Comparison of ENCODE assay signal across 12 cellular contexts in the genomic region with DNA sequence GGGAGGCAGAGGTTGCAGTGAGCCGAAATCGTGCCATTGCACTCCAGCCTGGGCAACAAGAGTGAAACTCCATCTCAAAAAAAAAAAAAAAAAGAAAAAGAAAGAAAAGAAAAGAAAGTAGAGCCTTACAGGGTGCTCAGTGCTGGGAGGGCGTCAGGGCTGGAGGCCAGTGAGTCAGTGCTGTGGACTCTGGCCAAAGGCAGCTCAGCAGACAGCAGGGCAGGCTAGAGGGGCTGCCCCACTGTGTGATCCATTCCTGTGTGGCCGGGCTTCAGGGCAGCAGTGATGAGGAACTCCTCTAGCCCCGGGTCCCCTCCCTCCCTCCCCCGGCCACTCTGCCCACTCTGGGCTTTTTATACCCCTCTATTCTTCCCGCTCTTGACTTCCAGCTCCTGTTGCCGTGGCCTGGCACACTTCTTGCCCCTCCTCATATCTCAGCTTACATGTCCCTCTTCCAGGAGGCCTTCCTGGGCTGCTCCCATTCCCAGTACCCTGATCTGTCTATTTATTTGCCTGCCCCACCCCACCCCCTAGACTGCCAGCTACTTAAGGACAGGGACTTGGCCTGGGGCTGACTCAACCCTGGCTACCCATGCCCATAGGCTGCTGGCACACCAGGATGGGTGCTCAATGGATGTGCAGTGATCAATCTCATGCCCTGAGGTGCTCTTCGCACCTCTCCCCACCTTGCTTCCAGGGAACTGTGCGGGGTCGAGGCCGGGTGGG. TPM values are rescaled to one million over a fixed set of nuclear protein-coding genes. Genes with fewer than 3 reads are reported as not detected.
DNase-seq lines count a peak whose midpoint lies in the region; ATAC-seq, FAIRE-seq and TF ChIP-seq lines count a peak whose summit lies in the region.
"Had no signal": no experiment of that assay in that cellular context is flagged by ENCODE, and none has a peak within 500 bp of the region (broad histone marks: within the 10 kb centered on the region; RNA-seq: fewer than 3 reads in every experiment).

No MANE protein-coding gene starts in this region.

- H2AFZ ChIP-seq in mammary epithelial cell (ENCODE audit: low read depth, low read length), result no peak overlapping the region
- no peak overlapping the region for H2AFZ ChIP-seq in HepG2 (ENCODE audit: low read length)

- H4K20me1 ChIP-seq in mammary epithelial cell (ENCODE audit: insufficient read depth, low read length) (no peaks in the 10 kb centered on the region), HepG2 (ENCODE audit: insufficient read depth, low read length) (no peaks in the 10 kb centered on the region)

- H3K27ac ChIP-seq in right atrium auricular region, result peak overlapping the region in 1 of 2 donors; percentile 29
- no peak overlapping the region for H3K27ac ChIP-seq in left ventricle myocardium inferior (replicated peaks)
- H3K27ac ChIP-seq in mammary epithelial cell (ENCODE audit: insufficient read depth, low read depth, low read length), result peak overlapping the region; percentile 56
- H3K27ac ChIP-seq in HepG2 (ENCODE audit: extremely low read length, insufficient read depth, low read length), result no peak overlapping the region
- peak overlapping the region; percentile 73 for H3K27ac ChIP-seq in vagina

- in situ Hi-C loops in mammary epithelial cell (cut with MboI; ENCODE audit: low sequenced_read_pairs in 2 of 2) (no loop called here), HepG2 (cut with HindIII; ENCODE audit: extremely low pct_ligation_motif_present, low pct_unique_long_range_greater_than_20kb) (no loop called here)

- peak; percentile 80 for ATAC-seq in HepG2
- ATAC-seq in HG03439 (IDR thresholded peaks at IDR 0.05; ENCODE audit: unreplicated experiment), result no peak
- no peak for ATAC-seq in activated CD4-positive, CD25-positive, alpha-beta regulatory T cell treated with anti-CD3 and anti-CD28 coated beads, Interleukin-2, amount 50 U/mL, for 24 hours
- ATAC-seq: activated CD8-positive, alpha-beta memory T cell treated with anti-CD3 and anti-CD28 coated beads, Interleukin-2, amount 10 ng/mL, durations not matched to agents 7 days and 5 days; naive thymus-derived CD8-positive, alpha-beta T cell had no signal

- POLR2A ChIA-PET in HepG2 (lab: Yijun Ruan, JAX), result no interaction called here

- no peaks in the 10 kb centered on the region for H3K79me2 ChIP-seq in mammary epithelial cell (ENCODE audit: insufficient read depth, low read length)
- no peaks in the 10 kb centered on the region for H3K79me2 ChIP-seq in HepG2 (ENCODE audit: insufficient read depth, low read length)

- BruUV-seq in mammary epithelial cell (replicated peaks; lab: Mats Ljungman, UMichigan), result no TSS peak
- BruUV-seq in HepG2 (replicated peaks; lab: Mats Ljungman, UMichigan), result no TSS peak

- TF ChIP-seq POLR2A in HepG2 (IDR thresholded peaks at IDR 0.05; ENCODE audit: insufficient read depth in 1 of 2, low read depth in 2 of 2, low read length in 2 of 2) (no peak), vagina (IDR thresholded peaks at IDR 0.05) (no peak)

- peak overlapping the region; percentile 44 for H3K4me2 ChIP-seq in mammary epithelial cell (ENCODE audit: insufficient read depth, low read depth, low read length)
- no peak overlapping the region for H3K4me2 ChIP-seq in HepG2 (ENCODE audit: low read depth, low read length)

- H3K4me3 ChIP-seq in right atrium auricular region (no peak overlapping the region), left ventricle myocardium inferior (no peak overlapping the region), mammary epithelial cell (replicated peaks in 1 of 3; ENCODE audit: insufficient read depth in 1 of 3, low read depth in 2 of 3, low read length in 3 of 3) (no peak overlapping the region), HepG2 (replicated peaks in 1 of 3; ENCODE audit: insufficient read depth in 1 of 3, low read depth in 2 of 3, low read length in 3 of 3) (no peak overlapping the region), vagina (no peak overlapping the region)

- H3K9me3 ChIP-seq in right atrium auricular region (no peaks in the 10 kb centered on the region), left ventricle myocardium inferior (replicated peaks) (no peaks in the 10 kb centered on the region), mammary epithelial cell (replicated peaks; ENCODE audit: insufficient read depth, low read length) (no peaks in the 10 kb centered on the region), HepG2 (ENCODE audit: low read length) (no peaks in the 10 kb centered on the region), vagina (no peaks in the 10 kb centered on the region)

- TF ChIP-seq EP300 in HepG2 (IDR thresholded peaks at IDR 0.05; ENCODE audit: low read depth in 2 of 2, low read length in 2 of 2), result no peak
- TF ChIP-seq EP300 in HepG2 (CRISPR knock-in tag; IDR thresholded peaks at IDR 0.05; ENCODE audit: borderline replicate concordance), result no peak

- TF ChIP-seq RAD21 in HepG2 (CRISPR knock-in tag; IDR thresholded peaks at IDR 0.05), result no peak

- DNase-seq in right atrium auricular region (ENCODE audit: low spot score) (peak; percentile 66), left ventricle myocardium inferior (no peak), mammary epithelial cell (peak; percentile 79), HepG2 (ENCODE audit: low spot score) (no peak), vagina (ENCODE audit: extremely low spot score in 2 of 2) (no peak), T-helper 1 cell (no peak)
- DNase-seq: activated CD8-positive, alpha-beta memory T cell treated with anti-CD3 and anti-CD28 coated beads, Interleukin-2, amount 10 ng/mL, durations not matched to agents 7 days and 5 days; AML-193; naive thymus-derived CD8-positive, alpha-beta T cell had no signal

- dilution Hi-C loops in mammary epithelial cell (cut with HindIII; ENCODE audit: low sequenced_read_pairs), result no loop called here

- intact Hi-C loops in left ventricle myocardium inferior (cut with micrococcal nuclease), result no loop called here
- intact Hi-C loops in mammary epithelial cell (cut with micrococcal nuclease), result no loop called here
- intact Hi-C loops in HepG2 (cut with micrococcal nuclease; ENCODE audit: unreplicated experiment), result no loop called here
- intact Hi-C loops in vagina (cut with DNase I), result no loop called here

- H3K4me1 ChIP-seq in right atrium auricular region (peaks cover 0 to 9% of the 10 kb centered on the region in 2 donors), left ventricle myocardium inferior (no peaks in the 10 kb centered on the region), mammary epithelial cell (ENCODE audit: insufficient read depth, low read length) (peaks cover 34% of the 10 kb centered on the region), HepG2 (ENCODE audit: insufficient read depth, low read length) (no peaks in the 10 kb centered on the region), vagina (peaks cover 27% of the 10 kb centered on the region)

- FAIRE-seq in HepG2 (lab: Jason Lieb, UNC), result no peak
- FAIRE-seq: endometrium had no signal

- WGBS in mammary epithelial cell (ENCODE audit: low coverage, missing lambda C conversion rate), result 15% methylated on average over 9 of the region's 12 CpGs
- 31% methylated on average over 12 of the region's 12 CpGs for WGBS in HepG2 (ENCODE audit: low lambda C conversion rate)

- H3K9ac ChIP-seq in mammary epithelial cell (ENCODE audit: insufficient read depth, low read length) (no peak overlapping the region), HepG2 (ENCODE audit: insufficient read depth, low read depth, low read length) (no peak overlapping the region)

- CTCF ChIA-PET in mammary epithelial cell (lab: Charles Lee; ENCODE audit: low non-redundant PET) (no interaction called here), HepG2 (lab: Yijun Ruan, JAX; ENCODE audit: low intra/inter-chr PET ratio, low total read pairs) (no interaction called here)

- H3K27me3 ChIP-seq in right atrium auricular region (no peaks in the 10 kb centered on the region), left ventricle myocardium inferior (ENCODE audit: low read depth) (peaks cover 26% of the 10 kb centered on the region), mammary epithelial cell (ENCODE audit: insufficient read depth, low read length) (no peaks in the 10 kb centered on the region), HepG2 (ENCODE audit: control insufficient read depth in 1 of 2, insufficient read depth in 2 of 2, low read length in 2 of 2) (peaks cover 0 to 28% of the 10 kb centered on the region in 2 experiments; a peak in 4 of 5 replicates), vagina (no peaks in the 10 kb centered on the region)

- no peaks in the 10 kb centered on the region for H3K36me3 ChIP-seq in right atrium auricular region
- no peaks in the 10 kb centered on the region for H3K36me3 ChIP-seq in left ventricle myocardium inferior
- no peaks in the 10 kb centered on the region for H3K36me3 ChIP-seq in mammary epithelial cell (ENCODE audit: insufficient read depth, low read length)
- H3K36me3 ChIP-seq in HepG2 (replicated peaks in 1 of 2; ENCODE audit: control insufficient read depth in 1 of 2, insufficient read depth in 2 of 2, low read length in 2 of 2), result no peaks in the 10 kb centered on the region
- H3K36me3 ChIP-seq in vagina, result no peaks in the 10 kb centered on the region

- no peak for TF ChIP-seq CTCF in right atrium auricular region (IDR thresholded peaks at IDR 0.05)
- no peak for TF ChIP-seq CTCF in left ventricle myocardium inferior (IDR thresholded peaks at IDR 0.05; ENCODE audit: borderline replicate concordance)
- no peak for TF ChIP-seq CTCF in mammary epithelial cell (conservative IDR thresholded peaks at IDR 0.05 in 1 of 2, IDR thresholded peaks at IDR 0.05 in 1 of 2; ENCODE audit: extremely low read depth in 1 of 2, insufficient read depth in 1 of 2, low read depth in 1 of 2, low read length in 2 of 2)
- no peak for TF ChIP-seq CTCF in HepG2 (CRISPR knock-in tag; IDR thresholded peaks at IDR 0.05)
- no peak for TF ChIP-seq CTCF in vagina (IDR thresholded peaks at IDR 0.05)

RNA-seq across cellular contexts. Expression of a gene that starts 10.1 kb away (rescaled TPM):
- total RNA-seq in right atrium auricular region (under 1 TPM; 0.44 to 0.59 TPM), left ventricle myocardium inferior (0.05 TPM), mammary epithelial cell (10 to 100 TPM in 1 of 2 donors, 1 to 10 TPM in 1; 1.2 to 26.3 TPM), HepG2 (2016; rRNA removed; fragmentation: Illumina TruSeq; extraction: Trizol) (0.02 TPM in 1 of 2 replicates, not detected in the other), vagina (0.49 TPM)
- polyA plus RNA-seq in mammary epithelial cell (1.1 TPM), HepG2 (2011; rRNA removed) (0.01 and 0.07 TPM in 2 replicates)
- 4.0 TPM for polyA minus RNA-seq in mammary epithelial cell
- total RNA-seq in HepG2 (2016; cell fraction: cytosol; rRNA removed; fragmentation: Illumina TruSeq; extraction: Trizol; ENCODE audit: low read depth), result under 0.01 and 0.09 TPM in 2 replicates
- total RNA-seq in HepG2 (2016; cell fraction: insoluble cytoplasmic fraction; rRNA removed; fragmentation: Illumina TruSeq; extraction: Trizol), result not detected in 2 replicates
- 0.03 TPM in 1 of 2 replicates, not detected in the other for total RNA-seq in HepG2 (2016; cell fraction: membrane; rRNA removed; fragmentation: Illumina TruSeq; extraction: Trizol)
- total RNA-seq in HepG2 (2016; cell fraction: nucleus; rRNA removed; fragmentation: Illumina TruSeq; extraction: Trizol), result not detected in 2 replicates
- polyA plus RNA-seq in HepG2 (2011; cell fraction: cytosol; rRNA removed), result 0.03 TPM in 2 replicates
- polyA plus RNA-seq in HepG2 (2011; cell fraction: nucleus; rRNA removed), result 0.05 and 0.10 TPM in 2 replicates
- polyA plus RNA-seq in HepG2 (2012), result 0.04 TPM in 2 replicates
- not detected in 2 replicates for polyA plus RNA-seq in HepG2 (2016; cell fraction: cytosol; fragmentation: Illumina TruSeq; extraction: Trizol; ENCODE audit: low read depth)
- polyA plus RNA-seq in HepG2 (2016; cell fraction: insoluble cytoplasmic fraction; fragmentation: Illumina TruSeq; extraction: Trizol; ENCODE audit: low read depth), result not detected in 2 replicates
- not detected in 2 replicates for polyA plus RNA-seq in HepG2 (2016; cell fraction: membrane; fragmentation: Illumina TruSeq; extraction: Trizol; ENCODE audit: low read depth)
- polyA plus RNA-seq in HepG2 (2016; cell fraction: nucleus; fragmentation: Illumina TruSeq; extraction: Trizol; ENCODE audit: insufficient read depth, low read depth), result not detected in 2 replicates
- 0.02 and 20.9 TPM in 2 replicates for polyA minus RNA-seq in HepG2 (2011; rRNA and poly(A)+ RNA removed; ENCODE audit: low replicate concordance)
- polyA minus RNA-seq in HepG2 (2011; cell fraction: cytosol; rRNA and poly(A)+ RNA removed), result 0.09 TPM in 1 of 2 replicates, not detected in the other
- 0.26 TPM in 1 of 2 replicates, not detected in the other for polyA minus RNA-seq in HepG2 (2011; cell fraction: nucleus; rRNA and poly(A)+ RNA removed)
- total RNA-seq: activated CD8-positive, alpha-beta memory T cell treated with anti-CD3 and anti-CD28 coated beads, Interleukin-2, amount 10 ng/mL, durations not matched to agents 7 days and 5 days; naive thymus-derived CD8-positive, alpha-beta T cell had no signal
- polyA plus RNA-seq: naive thymus-derived CD8-positive, alpha-beta T cell had no signal

RNA-seq across cellular contexts. Expression of a gene that starts 23.7 kb away (rescaled TPM):
- total RNA-seq in right atrium auricular region, result 10 to 100 TPM; 39.1 to 68.5 TPM
- total RNA-seq in left ventricle myocardium inferior, result 49.5 TPM
- 100 to 1,000 TPM; 176 to 234 TPM for total RNA-seq in mammary epithelial cell
- polyA plus RNA-seq in mammary epithelial cell, result 246 TPM
- 113 TPM for polyA minus RNA-seq in mammary epithelial cell
- total RNA-seq in HepG2 (2016; rRNA removed; fragmentation: Illumina TruSeq; extraction: Trizol), result 0.27 and 0.29 TPM in 2 replicates
- total RNA-seq in HepG2 (2016; cell fraction: cytosol; rRNA removed; fragmentation: Illumina TruSeq; extraction: Trizol; ENCODE audit: low read depth), result 0.88 and 0.91 TPM in 2 replicates
- 0.32 and 0.33 TPM in 2 replicates for total RNA-seq in HepG2 (2016; cell fraction: insoluble cytoplasmic fraction; rRNA removed; fragmentation: Illumina TruSeq; extraction: Trizol)
- total RNA-seq in HepG2 (2016; cell fraction: membrane; rRNA removed; fragmentation: Illumina TruSeq; extraction: Trizol), result 0.76 and 0.93 TPM in 2 replicates
- 0.34 TPM in 1 of 2 replicates, not detected in the other for total RNA-seq in HepG2 (2016; cell fraction: nucleus; rRNA removed; fragmentation: Illumina TruSeq; extraction: Trizol)
- polyA plus RNA-seq in HepG2 (2011; rRNA removed), result 0.98 and 1.7 TPM in 2 replicates
- polyA plus RNA-seq in HepG2 (2011; cell fraction: cytosol; rRNA removed), result 2.1 and 3.1 TPM in 2 replicates
- polyA plus RNA-seq in HepG2 (2011; cell fraction: nucleus; rRNA removed), result 0.66 and 1.1 TPM in 2 replicates
- polyA plus RNA-seq in HepG2 (2012), result 0.47 and 1.2 TPM in 2 replicates
- 1.6 and 1.9 TPM in 2 replicates for polyA plus RNA-seq in HepG2 (2016; cell fraction: cytosol; fragmentation: Illumina TruSeq; extraction: Trizol; ENCODE audit: low read depth)
- polyA plus RNA-seq in HepG2 (2016; cell fraction: insoluble cytoplasmic fraction; fragmentation: Illumina TruSeq; extraction: Trizol; ENCODE audit: low read depth), result 0.78 and 0.84 TPM in 2 replicates
- polyA plus RNA-seq in HepG2 (2016; cell fraction: membrane; fragmentation: Illumina TruSeq; extraction: Trizol; ENCODE audit: low read depth), result 1.1 and 1.4 TPM in 2 replicates
- 0.71 TPM in 1 of 2 replicates, not detected in the other for polyA plus RNA-seq in HepG2 (2016; cell fraction: nucleus; fragmentation: Illumina TruSeq; extraction: Trizol; ENCODE audit: insufficient read depth, low read depth)
- 2.0 and 37.6 TPM in 2 replicates for polyA minus RNA-seq in HepG2 (2011; rRNA and poly(A)+ RNA removed; ENCODE audit: low replicate concordance)
- 1.7 and 2.0 TPM in 2 replicates for polyA minus RNA-seq in HepG2 (2011; cell fraction: cytosol; rRNA and poly(A)+ RNA removed)
- 0.90 TPM in 1 of 2 replicates, not detected in the other for polyA minus RNA-seq in HepG2 (2011; cell fraction: nucleus; rRNA and poly(A)+ RNA removed)
- total RNA-seq in vagina, result 26.5 TPM

RNA-seq across cellular contexts. Expression of a gene that starts 57.9 kb away (rescaled TPM):
- total RNA-seq in right atrium auricular region, result not detected
- total RNA-seq in left ventricle myocardium inferior, result not detected
- not detected for total RNA-seq in mammary epithelial cell
- not detected for polyA plus RNA-seq in mammary epithelial cell
- not detected for polyA minus RNA-seq in mammary epithelial cell
- total RNA-seq in HepG2 (2016; rRNA removed; fragmentation: Illumina TruSeq; extraction: Trizol), result 0.11 and 0.17 TPM in 2 replicates
- total RNA-seq in HepG2 (2016; cell fraction: cytosol; rRNA removed; fragmentation: Illumina TruSeq; extraction: Trizol; ENCODE audit: low read depth), result not detected in 2 replicates
- 0.09 TPM in 1 of 2 replicates, not detected in the other for total RNA-seq in HepG2 (2016; cell fraction: insoluble cytoplasmic fraction; rRNA removed; fragmentation: Illumina TruSeq; extraction: Trizol)
- total RNA-seq in HepG2 (2016; cell fraction: membrane; rRNA removed; fragmentation: Illumina TruSeq; extraction: Trizol), result 0.19 TPM in 1 of 2 replicates, not detected in the other
- not detected in 2 replicates for total RNA-seq in HepG2 (2016; cell fraction: nucleus; rRNA removed; fragmentation: Illumina TruSeq; extraction: Trizol)
- polyA plus RNA-seq in HepG2 (2011; rRNA removed), result 0.10 and 0.18 TPM in 2 replicates
- polyA plus RNA-seq in HepG2 (2011; cell fraction: cytosol; rRNA removed), result 0.11 and 0.18 TPM in 2 replicates
- 0.16 TPM in 1 of 2 replicates, not detected in the other for polyA plus RNA-seq in HepG2 (2011; cell fraction: nucleus; rRNA removed)
- 0.13 and 0.16 TPM in 2 replicates for polyA plus RNA-seq in HepG2 (2012)
- polyA plus RNA-seq in HepG2 (2016; cell fraction: cytosol; fragmentation: Illumina TruSeq; extraction: Trizol; ENCODE audit: low read depth), result 0.11 TPM in 1 of 2 replicates, not detected in the other
- not detected in 2 replicates for polyA plus RNA-seq in HepG2 (2016; cell fraction: insoluble cytoplasmic fraction; fragmentation: Illumina TruSeq; extraction: Trizol; ENCODE audit: low read depth)
- 0.21 TPM in 1 of 2 replicates, not detected in the other for polyA plus RNA-seq in HepG2 (2016; cell fraction: membrane; fragmentation: Illumina TruSeq; extraction: Trizol; ENCODE audit: low read depth)
- polyA plus RNA-seq in HepG2 (2016; cell fraction: nucleus; fragmentation: Illumina TruSeq; extraction: Trizol; ENCODE audit: insufficient read depth, low read depth), result not detected in 2 replicates
- 15.6 TPM in 1 of 2 replicates, not detected in the other for polyA minus RNA-seq in HepG2 (2011; rRNA and poly(A)+ RNA removed; ENCODE audit: low replicate concordance)
- not detected in 2 replicates for polyA minus RNA-seq in HepG2 (2011; cell fraction: cytosol; rRNA and poly(A)+ RNA removed)
- polyA minus RNA-seq in HepG2 (2011; cell fraction: nucleus; rRNA and poly(A)+ RNA removed), result 0.52 TPM in 1 of 2 replicates, not detected in the other
- not detected for total RNA-seq in vagina
- total RNA-seq: activated CD8-positive, alpha-beta memory T cell treated with anti-CD3 and anti-CD28 coated beads, Interleukin-2, amount 10 ng/mL, durations not matched to agents 7 days and 5 days; naive thymus-derived CD8-positive, alpha-beta T cell had no signal
- polyA plus RNA-seq: naive thymus-derived CD8-positive, alpha-beta T cell had no signal

Comparison
In these comparisons a context has a peak if more than half of its experiments do, and no peak if none do; other contexts are left out.
1. DNase-seq: peak in right atrium auricular region (single experiment) and mammary epithelial cell (single experiment); none in left ventricle myocardium inferior (single experiment), HepG2 (single experiment), vagina (0 of 2) and T-helper 1 cell (0 of 5).
2. H3K27ac ChIP-seq: peak in mammary epithelial cell (single experiment) and vagina (single experiment); none in left ventricle myocardium inferior (single experiment) and HepG2 (single experiment).
3. RNA of a gene that starts 23.7 kb away (total RNA-seq): 176 to 234 TPM in mammary epithelial cell, 39.1 to 68.5 TPM in right atrium auricular region, 49.5 TPM in left ventricle myocardium inferior (single experiment) and 26.5 TPM in vagina (single experiment); 0.27 to 0.93 TPM in HepG2; every median in the first group is over 10 times any median in the second.